Comparison of ENCODE assay signal across 8 cellular contexts in the genomic region with DNA sequence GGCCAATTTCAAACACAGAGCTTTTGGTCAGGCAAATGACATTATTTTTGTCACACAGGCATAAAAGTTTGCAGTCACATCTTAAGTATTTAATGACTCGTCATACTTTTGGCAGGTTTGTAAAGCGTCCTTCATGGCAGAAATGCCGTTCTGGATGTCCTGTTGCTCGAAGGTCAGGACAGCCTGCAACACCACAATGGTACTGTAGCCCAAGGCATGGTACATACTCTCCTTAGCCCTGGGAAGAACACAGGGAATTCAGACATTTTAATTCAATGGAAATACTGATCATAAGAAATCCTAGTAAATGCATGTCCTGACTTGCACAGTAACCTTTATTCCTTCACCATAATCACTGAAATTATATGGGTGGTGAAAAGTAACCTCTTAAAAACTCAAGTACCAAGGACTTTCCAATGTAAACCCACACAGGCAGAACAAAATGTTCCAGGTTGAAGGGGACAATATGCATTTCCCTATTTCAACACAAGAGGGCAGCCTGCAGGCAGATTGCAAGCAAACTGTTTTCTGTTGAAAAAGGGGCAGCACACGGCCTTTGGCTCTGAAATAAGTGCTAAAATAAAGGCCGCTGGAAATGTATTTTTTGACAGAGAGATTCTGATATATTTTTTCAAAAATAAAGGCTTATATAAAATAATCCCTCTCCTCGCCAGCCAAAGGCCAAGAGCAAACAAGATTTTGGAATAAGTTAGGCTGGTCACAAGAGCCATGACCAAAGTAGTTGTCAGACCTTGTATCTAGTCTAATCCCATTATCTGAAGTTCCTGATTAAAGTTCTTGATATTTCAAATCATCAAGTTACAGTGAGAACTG.
A peak's percentile ranks its signal among the peaks of the same experiment; 100 is the strongest.
DNase-seq lines count a peak whose midpoint lies in the region; ATAC-seq and TF ChIP-seq lines count a peak whose summit lies in the region.

No MANE protein-coding gene starts in this region.

- intact Hi-C loops in left colon (cut with DNase I, micrococcal nuclease) = loop anchor here in 1 of 2 donors (5.0 kb wide), 2 partner anchors 211 to 396 kb away; a partner anchor contains a TSS

- peak; percentile 97 for TF ChIP-seq CTCF in VCaP (conservative IDR thresholded peaks at IDR 0.05)

- H3K27ac ChIP-seq in VCaP = no peak overlapping the region

- peak; percentile 84 for ATAC-seq in HG02759 (IDR thresholded peaks at IDR 0.05; ENCODE audit: unreplicated experiment)
- ATAC-seq in left colon = peak; percentile 61

- DNase-seq in NCI-H2029 treated with DMSO at 0.1 percent for 48 hours (lab: John Stamatoyannopoulos, UW) (peak; percentile 23), NCI-H2029 (lab: John Stamatoyannopoulos, UW) (no peak), NCI-H2081 treated with DMSO at 0.1 percent for 48 hours (lab: John Stamatoyannopoulos, UW) (peak; percentile 51), cerebellum (ENCODE audit: low spot score) (peak; percentile 63), left colon (peak; percentile 42 to 52)
- peak; percentile 28 to 47 for DNase-seq in stimulated activated CD4-positive, alpha-beta T cell treated with anti-CD3 and anti-CD28 coated beads, Interleukin-4, amount 100 ng/mL, for 48 hours (ENCODE audit: low read depth in 2 of 2)
